In the genomic region with DNA sequence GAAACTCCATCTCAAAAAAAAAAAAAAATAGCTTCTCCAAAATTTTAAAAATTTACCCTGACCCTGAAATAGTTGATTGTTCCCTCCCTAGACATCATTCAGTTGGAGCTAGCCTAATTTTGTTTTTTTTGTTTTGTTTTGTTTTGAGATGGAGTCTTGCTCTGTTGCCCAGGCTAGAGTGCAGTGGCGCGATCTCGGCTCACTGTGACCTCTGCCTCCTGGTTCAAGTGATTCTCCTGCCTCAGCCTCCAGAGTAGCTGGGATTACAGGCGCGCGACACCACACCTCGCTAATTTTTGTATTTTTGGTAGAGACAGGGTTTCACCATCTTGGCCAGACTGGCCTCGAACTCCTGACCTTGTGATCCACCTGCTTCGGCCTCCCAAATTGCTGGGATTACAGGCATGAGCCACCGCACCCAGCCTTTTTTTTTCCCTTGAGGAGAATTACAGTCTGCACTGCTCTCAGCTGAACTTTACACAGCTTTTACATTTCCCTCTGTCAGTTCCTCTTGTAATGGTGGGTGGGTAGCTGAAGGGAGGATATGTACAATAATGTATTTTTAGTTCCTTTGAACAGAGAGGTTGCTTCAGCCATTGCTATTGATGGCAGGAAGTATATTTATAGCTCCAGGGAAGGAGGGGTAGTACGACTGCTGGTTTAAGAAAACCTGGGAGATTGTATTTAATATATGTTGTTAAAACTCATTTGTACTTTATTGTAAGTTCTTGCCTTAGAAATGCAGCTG, we compare ENCODE assay signal across 10 cellular contexts. TPM values are rescaled to one million over a fixed set of nuclear protein-coding genes. Genes with fewer than 3 reads are reported as not detected.
DNase-seq lines count a peak whose midpoint lies in the region; ATAC-seq and TF ChIP-seq lines count a peak whose summit lies in the region.
"Had no signal": no experiment of that assay in that cellular context is flagged by ENCODE, and none has a peak within 500 bp of the region (broad histone marks: within the 10 kb centered on the region; RNA-seq: fewer than 3 reads in every experiment).

No MANE protein-coding gene starts in this region.

- H3K4me1 ChIP-seq in OCI-LY1 (ENCODE audit: insufficient read depth, low read length, severe bottlenecking) (peaks cover 14% of the 10 kb centered on the region), body of pancreas (no peaks in the 10 kb centered on the region)

- no peaks in the 10 kb centered on the region for H3K27me3 ChIP-seq in OCI-LY1 (ENCODE audit: insufficient read depth, low read length)
- H3K27me3 ChIP-seq in body of pancreas = no peaks in the 10 kb centered on the region
- H3K27me3 ChIP-seq: cardiac muscle cell had no signal

- no peak for TF ChIP-seq POLR2A in body of pancreas (IDR thresholded peaks at IDR 0.05)

- H3K27me3 Mint-ChIP-seq in CD14-positive monocyte (ENCODE audit: low read depth in 3 of 3) = no peaks in the 10 kb centered on the region

- peaks cover 32% of the 10 kb centered on the region for H3K4me1 Mint-ChIP-seq in CD14-positive monocyte

- intact Hi-C loops in CD14-positive monocyte (cut with micrococcal nuclease) (no loop called here), body of pancreas (cut with DNase I) (no loop called here)

- no peak for DNase-seq in CD14-positive monocyte (ENCODE audit: low spot score)
- peak; percentile 68 for DNase-seq in GM13976 (ENCODE audit: low spot score)
- DNase-seq in foreskin melanocyte = peak; percentile 19
- DNase-seq in nucleus accumbens (lab: John Stamatoyannopoulos, UW) = no peak
- DNase-seq in body of pancreas = no peak
- DNase-seq: NCI-H2081 treated with DMSO at 0.1 percent for 48 hours had no signal

- in situ Hi-C loops in GM13976 (cut with MboI; ENCODE audit: low sequenced_read_pairs, unreplicated experiment) = no loop called here

- ATAC-seq in HG03135 (IDR thresholded peaks at IDR 0.05; ENCODE audit: unreplicated experiment) (no peak), GM21447 (IDR thresholded peaks at IDR 0.05; ENCODE audit: unreplicated experiment) (no peak), body of pancreas (no peak)

- H3K9me3 Mint-ChIP-seq in CD14-positive monocyte = no peaks in the 10 kb centered on the region

- peaks cover 0 to 5% of the 10 kb centered on the region in 2 donors for H3K36me3 Mint-ChIP-seq in CD14-positive monocyte

- peak overlapping the region; percentile 77 to 93 (median 86) for H3K27ac Mint-ChIP-seq in CD14-positive monocyte

- H3K9me3 ChIP-seq in OCI-LY1 (ENCODE audit: low read length) (no peaks in the 10 kb centered on the region), body of pancreas (no peaks in the 10 kb centered on the region)

- H3K79me2 ChIP-seq in OCI-LY1 (ENCODE audit: insufficient read depth, low read length) = peaks cover 26% of the 10 kb centered on the region

- no peak overlapping the region for H2AFZ ChIP-seq in OCI-LY1 (ENCODE audit: low read length)

- no peaks in the 10 kb centered on the region for H3K36me3 ChIP-seq in OCI-LY1 (ENCODE audit: insufficient read depth, low read length)
- no peaks in the 10 kb centered on the region for H3K36me3 ChIP-seq in body of pancreas (replicated peaks in 1 of 2; ENCODE audit: insufficient read depth in 1 of 2, low read depth in 2 of 2)
- H3K36me3 ChIP-seq: cardiac muscle cell had no signal

- H3K4me3 ChIP-seq in OCI-LY1 (ENCODE audit: low read depth, low read length, poor library complexity, severe bottlenecking) (no peak overlapping the region), body of pancreas (no peak overlapping the region)
- H3K4me3 ChIP-seq: cardiac muscle cell had no signal

- H3K4me3 Mint-ChIP-seq in CD14-positive monocyte = peak overlapping the region; percentile 29 to 79

- H3K27ac ChIP-seq in OCI-LY1 (ENCODE audit: low read depth, low read length, poor library complexity, severe bottlenecking) (peak overlapping the region; percentile 54), body of pancreas (no peak overlapping the region)
- H3K27ac ChIP-seq: cardiac muscle cell had no signal

- H3K9me2 ChIP-seq in OCI-LY1 (ENCODE audit: low read depth, low read length) = no peaks in the 10 kb centered on the region

- TF ChIP-seq CTCF in CD14-positive monocyte (IDR thresholded peaks at IDR 0.05) = no peak
- no peak for TF ChIP-seq CTCF in GM13976 (IDR thresholded peaks at IDR 0.05; ENCODE audit: borderline replicate concordance, control extremely low read depth, extremely low read depth, insufficient read depth, missing control alignments)
- TF ChIP-seq CTCF in OCI-LY1 (IDR thresholded peaks at IDR 0.05; ENCODE audit: low read length) = no peak
- TF ChIP-seq CTCF in body of pancreas (IDR thresholded peaks at IDR 0.05) = no peak

- H3K4me2 ChIP-seq in OCI-LY1 (ENCODE audit: low read length) = 0 out of 2 replicates have a peak overlapping the region, but pooled peaks have one; percentile 13

- no peak overlapping the region for H3K9ac ChIP-seq in OCI-LY1 (ENCODE audit: low read length)

- H4K20me1 ChIP-seq in OCI-LY1 (ENCODE audit: insufficient read depth, low read length) = no peaks in the 10 kb centered on the region

- H3F3A ChIP-seq in OCI-LY1 (ENCODE audit: insufficient read depth, low read length) = no peaks in the 10 kb centered on the region

- 88 to 94% methylated on average over 11 of the region's 11 CpGs for WGBS in body of pancreas, 2 donors

RNA-seq across cellular contexts. Expression of a gene that starts 27.7 kb away (rescaled TPM):
- polyA plus RNA-seq in CD14-positive monocyte = 10 to 100 TPM; 13.0 to 13.1 TPM
- 10 to 100 TPM; 22.3 to 24.1 TPM for total RNA-seq in body of pancreas

Comparison
In these comparisons a context has a peak if more than half of its experiments do, and no peak if none do; other contexts are left out.
1. DNase-seq: peak in GM13976 (single experiment) and foreskin melanocyte (single experiment); none in CD14-positive monocyte (single experiment), nucleus accumbens (0 of 56) and body of pancreas (0 of 4).